22 cellular contexts compared by ENCODE assay signal in the genomic region with DNA sequence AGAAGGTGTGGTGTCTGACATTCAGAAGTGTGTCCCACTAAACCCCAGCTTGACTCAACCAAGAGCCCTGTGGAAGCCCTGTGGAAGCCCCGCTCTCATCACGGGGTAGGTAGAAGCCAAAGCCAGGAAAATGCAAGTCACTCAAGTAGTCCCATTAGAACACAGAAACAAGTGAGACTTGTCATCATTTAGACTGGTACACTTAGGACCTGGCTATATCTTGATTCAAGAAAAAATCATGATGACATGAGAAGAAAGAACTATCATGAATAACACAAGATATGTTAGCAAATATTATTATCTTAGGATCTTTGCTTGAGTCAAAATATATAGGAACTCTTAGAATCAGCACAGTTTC. TPM values are rescaled to one million over a fixed set of nuclear protein-coding genes. Genes with fewer than 3 reads are reported as not detected.
"Had no signal": no experiment of that assay in that cellular context is flagged by ENCODE, and none has a peak within 500 bp of the region (broad histone marks: within the 10 kb centered on the region; RNA-seq: fewer than 3 reads in every experiment).

No MANE protein-coding gene starts in this region.

- H3K9me3 Mint-ChIP-seq: mesothelial cell of epicardium; natural killer cell treated with Interleukin-12 subunit alpha and Interleukin-12 subunit beta and Interleukin-15 and Interleukin-18, amount 100 ng/mL, for 72 hours; stimulated activated effector memory CD8-positive, alpha-beta T cell treated with anti-CD3 and anti-CD28 coated beads, Interleukin-12 subunit alpha, Interleukin-12 subunit beta, amount 100 ng/mL, for 72 hours; type B pancreatic cell had no signal

- ATAC-seq: natural killer cell treated with Interleukin-12 subunit alpha and Interleukin-12 subunit beta and Interleukin-15 and Interleukin-18, amount 100 ng/mL, for 72 hours had no signal

- H3K36me3 Mint-ChIP-seq: mesothelial cell of epicardium; naive B cell; natural killer cell treated with Interleukin-12 subunit alpha and Interleukin-12 subunit beta and Interleukin-15 and Interleukin-18, amount 100 ng/mL, for 72 hours; stimulated activated effector memory CD8-positive, alpha-beta T cell treated with anti-CD3 and anti-CD28 coated beads, Interleukin-12 subunit alpha, Interleukin-12 subunit beta, amount 100 ng/mL, for 72 hours; type B pancreatic cell had no signal

- H3K9me3 ChIP-seq: lower lobe of right lung, mucosa of descending colon, ovary, psoas muscle, sigmoid colon, stomach, thyroid gland had no signal

- H3K4me3 ChIP-seq: dorsolateral prefrontal cortex, lower lobe of right lung, mucosa of descending colon, ovary, psoas muscle, sigmoid colon, stomach, thyroid gland had no signal

- H3K4me1 ChIP-seq: lower lobe of right lung, psoas muscle, sigmoid colon, thyroid gland had no signal

- DNase-seq: effector CD4-positive, alpha-beta T cell; left ventricle myocardium superior; lower lobe of right lung; naive B cell; occipital lobe; psoas muscle; right cardiac atrium; sigmoid colon; stimulated activated CD4-positive, alpha-beta T cell treated with anti-CD3 and anti-CD28 coated beads, Interleukin-4, amount 100 ng/mL, for 24 hours; stimulated activated naive CD4-positive, alpha-beta T cell treated with Interleukin-2 at 50 U/mL for 16 hours had no signal

- H3K27me3 ChIP-seq: ovary, thyroid gland had no signal

- H3K36me3 ChIP-seq: lower lobe of right lung, ovary, sigmoid colon, stomach, thyroid gland had no signal

- H3K27ac Mint-ChIP-seq: mesothelial cell of epicardium; naive B cell; natural killer cell treated with Interleukin-12 subunit alpha and Interleukin-12 subunit beta and Interleukin-15 and Interleukin-18, amount 100 ng/mL, for 72 hours; stimulated activated effector memory CD8-positive, alpha-beta T cell treated with anti-CD3 and anti-CD28 coated beads, Interleukin-12 subunit alpha, Interleukin-12 subunit beta, amount 100 ng/mL, for 72 hours; type B pancreatic cell had no signal

- H3K27ac ChIP-seq: dorsolateral prefrontal cortex, lower lobe of right lung, ovary, psoas muscle, sigmoid colon, stomach, thyroid gland had no signal

- FAIRE-seq: colon, frontal cortex, keratinocyte had no signal

RNA-seq across cellular contexts. Expression of a gene that starts 28.2 kb away (rescaled TPM):
- total RNA-seq: natural killer cell treated with Interleukin-12 subunit alpha and Interleukin-12 subunit beta and Interleukin-15 and Interleukin-18, amount 100 ng/mL, for 72 hours had no signal
- polyA plus RNA-seq: keratinocyte had no signal
